Comparison of ENCODE assay signal across 1 cellular context in the genomic region with DNA sequence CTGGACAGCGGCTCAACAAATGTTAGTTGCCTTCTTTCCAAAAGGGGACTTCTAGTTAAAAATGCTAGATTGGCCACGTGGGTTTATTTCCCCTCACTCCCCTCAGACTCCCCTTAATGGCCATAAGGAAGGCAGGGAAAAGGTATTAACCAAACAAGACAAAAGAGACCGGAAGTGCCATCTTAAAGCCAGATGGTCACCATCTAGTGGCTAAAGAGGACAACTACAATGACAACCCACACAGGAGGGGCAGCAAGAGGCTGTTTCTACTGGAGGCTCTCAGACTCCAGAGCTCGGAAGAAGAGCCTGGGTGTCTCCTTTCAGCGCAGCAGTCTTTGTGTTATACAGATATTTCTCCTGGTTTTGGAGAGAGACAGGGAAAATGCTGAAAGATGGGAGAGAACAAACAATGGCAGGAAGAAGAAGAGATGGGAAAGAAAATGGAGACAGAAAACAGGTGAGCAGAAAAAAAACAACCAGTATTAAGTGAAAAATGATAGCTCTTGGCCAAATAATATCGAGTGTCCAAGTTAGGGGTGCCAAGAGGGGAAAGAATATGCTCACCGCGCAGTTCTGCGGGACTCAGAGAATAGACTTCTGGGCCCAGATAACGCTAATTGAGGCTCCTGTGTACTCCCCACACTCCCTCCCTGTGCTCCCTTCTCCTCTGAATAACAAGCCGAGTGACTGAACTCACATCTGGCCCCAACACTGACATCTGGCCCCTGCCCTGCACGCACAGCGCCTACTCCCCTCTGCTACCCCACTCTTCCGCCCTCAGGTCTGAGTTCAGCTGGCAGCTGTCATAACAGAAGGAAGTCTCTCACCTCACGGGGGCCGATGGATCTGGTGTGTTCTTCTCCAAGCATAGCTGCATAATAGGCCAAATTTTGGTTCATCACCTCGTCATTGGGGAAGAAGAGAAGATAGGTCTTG.
TF ChIP-seq lines count a peak whose summit lies in the region.

No MANE protein-coding gene starts in this region.

TF ChIP-seq in GM12878, 131 proteins besides CTCF, POLR2A, EP300 and RAD21 (continued from another document):
- TF ChIP-seq, protein P1, sequence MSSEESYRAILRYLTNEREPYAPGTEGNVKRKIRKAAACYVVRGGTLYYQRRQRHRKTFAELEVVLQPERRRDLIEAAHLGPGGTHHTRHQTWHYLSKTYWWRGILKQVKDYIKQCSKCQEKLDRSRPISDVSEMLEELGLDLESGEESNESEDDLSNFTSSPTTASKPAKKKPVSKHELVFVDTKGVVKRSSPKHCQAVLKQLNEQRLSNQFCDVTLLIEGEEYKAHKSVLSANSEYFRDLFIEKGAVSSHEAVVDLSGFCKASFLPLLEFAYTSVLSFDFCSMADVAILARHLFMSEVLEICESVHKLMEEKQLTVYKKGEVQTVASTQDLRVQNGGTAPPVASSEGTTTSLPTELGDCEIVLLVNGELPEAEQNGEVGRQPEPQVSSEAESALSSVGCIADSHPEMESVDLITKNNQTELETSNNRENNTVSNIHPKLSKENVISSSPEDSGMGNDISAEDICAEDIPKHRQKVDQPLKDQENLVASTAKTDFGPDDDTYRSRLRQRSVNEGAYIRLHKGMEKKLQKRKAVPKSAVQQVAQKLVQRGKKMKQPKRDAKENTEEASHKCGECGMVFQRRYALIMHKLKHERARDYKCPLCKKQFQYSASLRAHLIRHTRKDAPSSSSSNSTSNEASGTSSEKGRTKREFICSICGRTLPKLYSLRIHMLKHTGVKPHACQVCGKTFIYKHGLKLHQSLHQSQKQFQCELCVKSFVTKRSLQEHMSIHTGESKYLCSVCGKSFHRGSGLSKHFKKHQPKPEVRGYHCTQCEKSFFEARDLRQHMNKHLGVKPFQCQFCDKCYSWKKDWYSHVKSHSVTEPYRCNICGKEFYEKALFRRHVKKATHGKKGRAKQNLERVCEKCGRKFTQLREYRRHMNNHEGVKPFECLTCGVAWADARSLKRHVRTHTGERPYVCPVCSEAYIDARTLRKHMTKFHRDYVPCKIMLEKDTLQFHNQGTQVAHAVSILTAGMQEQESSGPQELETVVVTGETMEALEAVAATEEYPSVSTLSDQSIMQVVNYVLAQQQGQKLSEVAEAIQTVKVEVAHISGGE (CRISPR knock-in tag; IDR thresholded peaks at IDR 0.05): no peak
- TF ChIP-seq MXI1 (IDR thresholded peaks at IDR 0.05; ENCODE audit: low read depth, low read length): no peak
- no peak for TF ChIP-seq FOS (IDR thresholded peaks at IDR 0.05; ENCODE audit: borderline replicate concordance, extremely low read depth, insufficient read length)
- TF ChIP-seq YBX1 (IDR thresholded peaks at IDR 0.05): no peak
- TF ChIP-seq ZBED1 (IDR thresholded peaks at IDR 0.05; ENCODE audit: borderline replicate concordance): no peak
- no peak for TF ChIP-seq ZNF217 (IDR thresholded peaks at IDR 0.05)
- 0 out of 4 replicates have a peak, but pooled peaks of 1 of the 2 experiments have one; percentile 36 for TF ChIP-seq SRF (IDR thresholded peaks at IDR 0.05; ENCODE audit: low read depth in 2 of 2, low read length in 2 of 2)
- TF ChIP-seq RBBP5 (conservative IDR thresholded peaks at IDR 0.05): no peak
- TF ChIP-seq TARDBP (IDR thresholded peaks at IDR 0.05; ENCODE audit: borderline replicate concordance): no peak
- no peak for TF ChIP-seq EZH2 (IDR thresholded peaks at IDR 0.05; ENCODE audit: borderline replicate concordance, control insufficient read depth, low read depth, low read length)
- TF ChIP-seq TBL1XR1 (IDR thresholded peaks at IDR 0.05; ENCODE audit: low read depth, low read length): no peak
- TF ChIP-seq, protein P2, sequence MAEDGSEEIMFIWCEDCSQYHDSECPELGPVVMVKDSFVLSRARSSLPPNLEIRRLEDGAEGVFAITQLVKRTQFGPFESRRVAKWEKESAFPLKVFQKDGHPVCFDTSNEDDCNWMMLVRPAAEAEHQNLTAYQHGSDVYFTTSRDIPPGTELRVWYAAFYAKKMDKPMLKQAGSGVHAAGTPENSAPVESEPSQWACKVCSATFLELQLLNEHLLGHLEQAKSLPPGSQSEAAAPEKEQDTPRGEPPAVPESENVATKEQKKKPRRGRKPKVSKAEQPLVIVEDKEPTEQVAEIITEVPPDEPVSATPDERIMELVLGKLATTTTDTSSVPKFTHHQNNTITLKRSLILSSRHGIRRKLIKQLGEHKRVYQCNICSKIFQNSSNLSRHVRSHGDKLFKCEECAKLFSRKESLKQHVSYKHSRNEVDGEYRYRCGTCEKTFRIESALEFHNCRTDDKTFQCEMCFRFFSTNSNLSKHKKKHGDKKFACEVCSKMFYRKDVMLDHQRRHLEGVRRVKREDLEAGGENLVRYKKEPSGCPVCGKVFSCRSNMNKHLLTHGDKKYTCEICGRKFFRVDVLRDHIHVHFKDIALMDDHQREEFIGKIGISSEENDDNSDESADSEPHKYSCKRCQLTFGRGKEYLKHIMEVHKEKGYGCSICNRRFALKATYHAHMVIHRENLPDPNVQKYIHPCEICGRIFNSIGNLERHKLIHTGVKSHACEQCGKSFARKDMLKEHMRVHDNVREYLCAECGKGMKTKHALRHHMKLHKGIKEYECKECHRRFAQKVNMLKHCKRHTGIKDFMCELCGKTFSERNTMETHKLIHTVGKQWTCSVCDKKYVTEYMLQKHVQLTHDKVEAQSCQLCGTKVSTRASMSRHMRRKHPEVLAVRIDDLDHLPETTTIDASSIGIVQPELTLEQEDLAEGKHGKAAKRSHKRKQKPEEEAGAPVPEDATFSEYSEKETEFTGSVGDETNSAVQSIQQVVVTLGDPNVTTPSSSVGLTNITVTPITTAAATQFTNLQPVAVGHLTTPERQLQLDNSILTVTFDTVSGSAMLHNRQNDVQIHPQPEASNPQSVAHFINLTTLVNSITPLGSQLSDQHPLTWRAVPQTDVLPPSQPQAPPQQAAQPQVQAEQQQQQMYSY (CRISPR knock-in tag; IDR thresholded peaks at IDR 0.05): no peak
- TF ChIP-seq ZNF622 (IDR thresholded peaks at IDR 0.05): no peak
- TF ChIP-seq ETV6 (conservative IDR thresholded peaks at IDR 0.05 in 1 of 2, IDR thresholded peaks at IDR 0.05 in 1 of 2; ENCODE audit: borderline replicate concordance in 1 of 2, low read depth in 1 of 2): no peak
- TF ChIP-seq, protein P3, sequence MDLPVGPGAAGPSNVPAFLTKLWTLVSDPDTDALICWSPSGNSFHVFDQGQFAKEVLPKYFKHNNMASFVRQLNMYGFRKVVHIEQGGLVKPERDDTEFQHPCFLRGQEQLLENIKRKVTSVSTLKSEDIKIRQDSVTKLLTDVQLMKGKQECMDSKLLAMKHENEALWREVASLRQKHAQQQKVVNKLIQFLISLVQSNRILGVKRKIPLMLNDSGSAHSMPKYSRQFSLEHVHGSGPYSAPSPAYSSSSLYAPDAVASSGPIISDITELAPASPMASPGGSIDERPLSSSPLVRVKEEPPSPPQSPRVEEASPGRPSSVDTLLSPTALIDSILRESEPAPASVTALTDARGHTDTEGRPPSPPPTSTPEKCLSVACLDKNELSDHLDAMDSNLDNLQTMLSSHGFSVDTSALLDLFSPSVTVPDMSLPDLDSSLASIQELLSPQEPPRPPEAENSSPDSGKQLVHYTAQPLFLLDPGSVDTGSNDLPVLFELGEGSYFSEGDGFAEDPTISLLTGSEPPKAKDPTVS (IDR thresholded peaks at IDR 0.05; ENCODE audit: low read depth, low read length): no peak
